Comparison of ENCODE assay signal across 8 cellular contexts in genomic region chr1:169367686-169368405, GRCh38. TPM values are rescaled to one million over a fixed set of nuclear protein-coding genes. Genes with fewer than 3 reads are reported as not detected.
DNase-seq lines count a peak whose midpoint lies in the region; ATAC-seq and TF ChIP-seq lines count a peak whose summit lies in the region.

TSS of gene BLZF1 (plus strand) at chr1:169368195. CDS start at chr1:169369523, 1,328 bp downstream.
TSS of gene NME7 (minus strand) at chr1:169367797. CDS start at chr1:169367710, 87 bp downstream.

- H3K27ac Mint-ChIP-seq in immature natural killer cell: peak within 1 kb of the TSS in 2 of 6 donors; percentile 28 to 43

- H3K4me3 ChIP-seq in WERI-Rb-1 (ENCODE audit: low read depth, low read length): peak within 1 kb of the TSS; percentile 81

- no peaks in the 10 kb centered on the region for H3K9me3 ChIP-seq in WERI-Rb-1 (ENCODE audit: severe bottlenecking)

- peak within 1 kb of the TSS in 2 of 5 donors; percentile 59 to 65 for H3K4me3 Mint-ChIP-seq in immature natural killer cell

- H3K27me3 ChIP-seq in WERI-Rb-1 (ENCODE audit: insufficient read depth, low read depth, severe bottlenecking): no peaks in the 10 kb centered on the region

- DNase-seq in ACHN: peak; percentile 99
- peak; percentile 98 for DNase-seq in NCI-H2227 (lab: John Stamatoyannopoulos, UW; ENCODE audit: unreplicated experiment)
- peak; percentile 87 for DNase-seq in WERI-Rb-1
- peak; percentile 62 to 99 (median 93) for DNase-seq in caudate nucleus (lab: John Stamatoyannopoulos, UW)
- peak; percentile 96 to 97 (median 97) for DNase-seq in immature natural killer cell
- peak; percentile 89 for DNase-seq in smooth muscle cell of the brain vasculature (ENCODE audit: low read depth, low spot score)

- H3K9me3 Mint-ChIP-seq in immature natural killer cell: no peaks in the 10 kb centered on the region

- H3K4me1 Mint-ChIP-seq in immature natural killer cell: peaks cover 1 to 9% of the 10 kb centered on the region in 2 donors

- H3K27ac ChIP-seq in WERI-Rb-1 (peak within 1 kb of the TSS; percentile 76), caudate nucleus (ENCODE audit: low read depth, low read length) (peak within 1 kb of the TSS; percentile 74)

- ATAC-seq in GM18907 (IDR thresholded peaks at IDR 0.05; ENCODE audit: unreplicated experiment) (peak; percentile 95), HG03139 (IDR thresholded peaks at IDR 0.05; ENCODE audit: unreplicated experiment) (peak; percentile 92)

- in situ Hi-C loops in ACHN (cut with HindIII; ENCODE audit: low pct_ligation_motif_present, low pct_unique_long_range_greater_than_20kb, low sequenced_read_pairs): no loop called here

- peaks cover 0 to 2% (median 1%) of the 10 kb centered on the region in 3 donors for H3K27me3 Mint-ChIP-seq in immature natural killer cell (ENCODE audit: low read depth in 3 of 3)

- TF ChIP-seq CTCF in WERI-Rb-1 (IDR thresholded peaks at IDR 0.05; ENCODE audit: low read depth, low read length): no peak

- H3K36me3 Mint-ChIP-seq in immature natural killer cell: peaks cover 10 to 17% (median 13%) of the 10 kb centered on the region in 3 donors

- no peaks in the 10 kb centered on the region for H3K36me3 ChIP-seq in WERI-Rb-1

RNA-seq across cellular contexts. Expression of gene BLZF1, which starts in this region (rescaled TPM):
- 10 to 100 TPM; 10.1 to 20.3 (median 17.8) TPM for polyA plus RNA-seq in immature natural killer cell

RNA-seq across cellular contexts. Expression of gene NME7, which starts in this region (rescaled TPM):
- polyA plus RNA-seq in immature natural killer cell: 10 to 100 TPM; 12.5 to 26.3 (median 13.1) TPM

Comparison
In these comparisons a context has a peak if more than half of its experiments do, and no peak if none do; other contexts are left out.
1. Peak in every context shown above with its lines: DNase-seq, ATAC-seq, H3K4me3 ChIP-seq and H3K27ac ChIP-seq.